Comparison of ENCODE assay signal across 10 cellular contexts in the genomic region with DNA sequence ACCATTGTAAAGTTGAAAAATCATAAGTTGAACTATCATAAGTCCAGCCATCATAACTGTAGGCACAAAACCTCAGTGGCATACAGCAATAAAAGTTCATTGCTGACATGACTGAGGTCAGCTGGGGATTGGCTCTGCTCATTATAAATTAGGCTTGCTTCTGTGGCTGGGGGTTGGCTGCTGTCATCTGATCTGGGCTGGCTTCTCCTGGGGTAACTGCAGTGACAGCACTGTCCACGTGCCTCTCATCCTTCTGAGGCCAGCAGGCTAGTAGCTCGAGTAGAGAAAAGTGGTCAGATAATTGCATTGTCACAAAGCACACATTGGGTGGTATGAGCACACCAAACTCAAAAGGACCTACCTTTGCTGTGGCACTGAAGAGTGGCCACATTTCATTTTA. TPM values are rescaled to one million over a fixed set of nuclear protein-coding genes. Genes with fewer than 3 reads are reported as not detected.
DNase-seq lines count a peak whose midpoint lies in the region; ATAC-seq and TF ChIP-seq lines count a peak whose summit lies in the region.
"Had no signal": no experiment of that assay in that cellular context is flagged by ENCODE, and none has a peak within 500 bp of the region (broad histone marks: within the 10 kb centered on the region; RNA-seq: fewer than 3 reads in every experiment).

No MANE protein-coding gene starts in this region.

- H3K4me3 ChIP-seq in WERI-Rb-1 (ENCODE audit: low read depth, low read length): no peak overlapping the region
- H3K4me3 ChIP-seq in lower lobe of right lung: no peak overlapping the region
- no peak overlapping the region for H3K4me3 ChIP-seq in upper lobe of right lung

- ATAC-seq in lower lobe of right lung: no peak
- ATAC-seq in upper lobe of right lung: no peak

- no peaks in the 10 kb centered on the region for H3K36me3 ChIP-seq in WERI-Rb-1
- no peaks in the 10 kb centered on the region for H3K36me3 ChIP-seq in lower lobe of right lung
- H3K36me3 ChIP-seq in upper lobe of right lung: no peaks in the 10 kb centered on the region

- H3K4me1 ChIP-seq in lower lobe of right lung (peaks cover 68% of the 10 kb centered on the region), upper lobe of right lung (peaks cover 52% of the 10 kb centered on the region)

- intact Hi-C loops in lower lobe of right lung (cut with DNase I) (no loop called here), upper lobe of right lung (cut with DNase I) (no loop called here)

- no peaks in the 10 kb centered on the region for H3K27me3 ChIP-seq in WERI-Rb-1 (ENCODE audit: insufficient read depth, low read depth, severe bottlenecking)
- no peaks in the 10 kb centered on the region for H3K27me3 ChIP-seq in lower lobe of right lung (ENCODE audit: low read depth)
- H3K27me3 ChIP-seq in upper lobe of right lung: no peaks in the 10 kb centered on the region

- TF ChIP-seq CTCF in WERI-Rb-1 (IDR thresholded peaks at IDR 0.05; ENCODE audit: low read depth, low read length) (no peak), lower lobe of right lung (IDR thresholded peaks at IDR 0.05) (no peak), upper lobe of right lung (IDR thresholded peaks at IDR 0.05) (no peak)

- H3K27ac ChIP-seq in WERI-Rb-1: peak overlapping the region; percentile 83
- peak overlapping the region; percentile 83 for H3K27ac ChIP-seq in lower lobe of right lung
- H3K27ac ChIP-seq in upper lobe of right lung: peak overlapping the region; percentile 80

- peaks cover 10% of the 10 kb centered on the region for H3K9me3 ChIP-seq in WERI-Rb-1 (ENCODE audit: severe bottlenecking)
- H3K9me3 ChIP-seq in lower lobe of right lung: no peaks in the 10 kb centered on the region
- H3K9me3 ChIP-seq in upper lobe of right lung: no peaks in the 10 kb centered on the region

- peak; percentile 2 for DNase-seq in stimulated activated CD4-positive, alpha-beta T cell treated with anti-CD3 and anti-CD28 coated beads, Interleukin-4, amount 100 ng/mL, for 24 hours
- DNase-seq in stimulated activated CD4-positive, alpha-beta T cell treated with anti-CD3 and anti-CD28 coated beads, Interleukin-4, amount 100 ng/mL, for 1 hour: no peak
- DNase-seq in WERI-Rb-1 (peak; percentile 43), lower lobe of right lung (no peak), upper lobe of right lung (no peak), COR-L47 (lab: John Stamatoyannopoulos, UW) (no peak), NCI-H146 treated with DMSO at 0.1 percent for 48 hours (lab: John Stamatoyannopoulos, UW; ENCODE audit: unreplicated experiment) (no peak), DMS 273 treated with DMSO at 0.1 percent for 48 hours (lab: John Stamatoyannopoulos, UW) (no peak)
- DNase-seq: activated CD4-positive, alpha-beta T cell treated with anti-CD3 and anti-CD28 coated beads, Interleukin-2, amount 50 U/mL, for 1 hour; NCI-H187 treated with DMSO at 0.1 percent for 48 hours had no signal

RNA-seq across cellular contexts. Expression of gene CMTM7, which starts 31.3 kb away (rescaled TPM):
- 49.9 TPM for total RNA-seq in lower lobe of right lung
- 53.2 TPM for total RNA-seq in upper lobe of right lung

Comparison
In these comparisons a context has a peak if more than half of its experiments do, and no peak if none do; other contexts are left out.
1. DNase-seq: peak in stimulated activated CD4-positive, alpha-beta T cell treated with anti-CD3 and anti-CD28 coated beads, Interleukin-4, amount 100 ng/mL, for 24 hours (single experiment) and WERI-Rb-1 (single experiment); none in stimulated activated CD4-positive, alpha-beta T cell treated with anti-CD3 and anti-CD28 coated beads, Interleukin-4, amount 100 ng/mL, for 1 hour (single experiment), lower lobe of right lung (single experiment), upper lobe of right lung (single experiment), COR-L47 (single experiment), NCI-H146 treated with DMSO at 0.1 percent for 48 hours (single experiment) and DMS 273 treated with DMSO at 0.1 percent for 48 hours (single experiment).
2. Peak in every context shown above with its lines, with median percentiles within 50 percentile points of each other: H3K27ac ChIP-seq.